12 cellular contexts compared by ENCODE assay signal in the genomic region with DNA sequence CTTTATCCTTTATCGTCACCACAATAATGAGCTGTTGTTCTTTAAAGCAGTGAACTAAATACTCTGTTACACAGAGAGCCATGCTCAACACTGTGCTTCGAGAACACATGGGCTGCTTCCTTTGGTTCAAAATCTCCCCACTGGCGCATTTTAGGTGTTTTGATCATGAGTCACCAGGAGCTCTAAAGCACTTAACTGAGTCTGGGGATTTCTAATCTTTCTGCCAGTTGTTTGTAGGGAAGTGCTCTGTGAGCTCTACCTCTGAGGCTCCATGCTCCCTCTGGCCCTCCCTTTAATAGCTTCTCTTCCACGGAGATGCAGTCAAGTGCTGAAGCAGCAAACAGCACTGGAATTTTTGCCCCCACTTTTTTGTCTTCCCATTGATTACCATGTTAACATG. TPM values are rescaled to one million over a fixed set of nuclear protein-coding genes. Genes with fewer than 3 reads are reported as not detected.
DNase-seq lines count a peak whose midpoint lies in the region; FAIRE-seq lines count a peak whose summit lies in the region.
"Had no signal": no experiment of that assay in that cellular context is flagged by ENCODE, and none has a peak within 500 bp of the region (broad histone marks: within the 10 kb centered on the region; RNA-seq: fewer than 3 reads in every experiment).

No MANE protein-coding gene starts in this region.

- H3K4me3 Mint-ChIP-seq in activated naive CD4-positive, alpha-beta T cell treated with anti-CD3 and anti-CD28 coated beads, Interleukin-2, amount 10 ng/mL, durations not matched to agents 7 days and 5 days: no peak overlapping the region
- peak overlapping the region; percentile 15 for H3K4me3 Mint-ChIP-seq in activated T-helper 1 cell treated with anti-CD3 and anti-CD28 coated beads, Interleukin-12 subunit alpha, Interleukin-12 subunit beta, Interleukin-2, Interleukin-4 antibody, amounts not matched to agents 30 ng/mL and 10 ng/mL and 1 ng/mL, durations not matched to agents 14 hours and 24 hours and 36 hours
- H3K4me3 Mint-ChIP-seq: mesothelial cell of epicardium had no signal

- H3K9me3 Mint-ChIP-seq in activated naive CD4-positive, alpha-beta T cell treated with anti-CD3 and anti-CD28 coated beads, Interleukin-2, amount 10 ng/mL, durations not matched to agents 7 days and 5 days: no peaks in the 10 kb centered on the region
- no peaks in the 10 kb centered on the region for H3K9me3 Mint-ChIP-seq in activated T-helper 1 cell treated with anti-CD3 and anti-CD28 coated beads, Interleukin-12 subunit alpha, Interleukin-12 subunit beta, Interleukin-2, Interleukin-4 antibody, amounts not matched to agents 30 ng/mL and 10 ng/mL and 1 ng/mL, durations not matched to agents 14 hours and 24 hours and 36 hours
- H3K9me3 Mint-ChIP-seq: mesothelial cell of epicardium had no signal

- no peak for DNase-seq in activated naive CD4-positive, alpha-beta T cell treated with anti-CD3 and anti-CD28 coated beads, Interleukin-2, amount 10 ng/mL, durations not matched to agents 7 days and 5 days
- no peak for DNase-seq in activated naive CD4-positive, alpha-beta T cell treated with Interleukin-2 at 50 U/mL for 16 hours
- no peak for DNase-seq in activated T-helper 1 cell treated with anti-CD3 and anti-CD28 coated beads, Interleukin-12 subunit alpha, Interleukin-12 subunit beta, Interleukin-2, Interleukin-4 antibody, amounts not matched to agents 30 ng/mL and 10 ng/mL and 1 ng/mL, durations not matched to agents 14 hours and 24 hours and 36 hours (ENCODE audit: low spot score)
- DNase-seq in glomerular visceral epithelial cell (ENCODE audit: extremely low spot score) (peak; percentile 73), urothelium cell line (ENCODE audit: low spot score) (peak; percentile 57), SHP77 (lab: John Stamatoyannopoulos, UW) (no peak), RPMI8226 (no peak), ecto neural progenitor cell (ENCODE audit: low spot score) (no peak)
- DNase-seq: NCI-H2171 treated with DMSO at 0.1 percent for 48 hours had no signal

- CTCF ChIA-PET in activated naive CD4-positive, alpha-beta T cell treated with anti-CD3 and anti-CD28 coated beads, Interleukin-2, amount 10 ng/mL, durations not matched to agents 7 days and 5 days (lab: Charles Lee): interaction anchor here (0.6 to 1.5 kb wide), 7 partner anchors 11 to 249 kb away, joined by 3 to 15 read pairs (median 3); a partner anchor contains a TSS

- H3K4me1 Mint-ChIP-seq in activated naive CD4-positive, alpha-beta T cell treated with anti-CD3 and anti-CD28 coated beads, Interleukin-2, amount 10 ng/mL, durations not matched to agents 7 days and 5 days: peaks cover 72% of the 10 kb centered on the region
- H3K4me1 Mint-ChIP-seq in activated T-helper 1 cell treated with anti-CD3 and anti-CD28 coated beads, Interleukin-12 subunit alpha, Interleukin-12 subunit beta, Interleukin-2, Interleukin-4 antibody, amounts not matched to agents 30 ng/mL and 10 ng/mL and 1 ng/mL, durations not matched to agents 14 hours and 24 hours and 36 hours (ENCODE audit: low read depth): peaks cover 69% of the 10 kb centered on the region
- H3K4me1 Mint-ChIP-seq: mesothelial cell of epicardium had no signal

- no peak for FAIRE-seq in urothelium cell line (lab: Jason Lieb, UNC)
- FAIRE-seq: D721Med, TTC549 had no signal

- intact Hi-C loops in activated T-helper 1 cell treated with anti-CD3 and anti-CD28 coated beads, Interleukin-12 subunit alpha, Interleukin-12 subunit beta, Interleukin-2, Interleukin-4 antibody, amounts not matched to agents 30 ng/mL and 10 ng/mL and 1 ng/mL, durations not matched to agents 14 hours and 24 hours and 36 hours (cut with micrococcal nuclease): loop anchor here (5.0 kb wide), 1 partner anchor 141 kb away; no protein-coding TSS in a partner anchor

- H3K36me3 Mint-ChIP-seq in activated naive CD4-positive, alpha-beta T cell treated with anti-CD3 and anti-CD28 coated beads, Interleukin-2, amount 10 ng/mL, durations not matched to agents 7 days and 5 days: peaks cover 69% of the 10 kb centered on the region
- peaks cover 54% of the 10 kb centered on the region for H3K36me3 Mint-ChIP-seq in activated T-helper 1 cell treated with anti-CD3 and anti-CD28 coated beads, Interleukin-12 subunit alpha, Interleukin-12 subunit beta, Interleukin-2, Interleukin-4 antibody, amounts not matched to agents 30 ng/mL and 10 ng/mL and 1 ng/mL, durations not matched to agents 14 hours and 24 hours and 36 hours (ENCODE audit: low read depth)
- H3K36me3 Mint-ChIP-seq: mesothelial cell of epicardium had no signal

- H3K27ac Mint-ChIP-seq in activated naive CD4-positive, alpha-beta T cell treated with anti-CD3 and anti-CD28 coated beads, Interleukin-2, amount 10 ng/mL, durations not matched to agents 7 days and 5 days: peak overlapping the region; percentile 1
- H3K27ac Mint-ChIP-seq in activated T-helper 1 cell treated with anti-CD3 and anti-CD28 coated beads, Interleukin-12 subunit alpha, Interleukin-12 subunit beta, Interleukin-2, Interleukin-4 antibody, amounts not matched to agents 30 ng/mL and 10 ng/mL and 1 ng/mL, durations not matched to agents 14 hours and 24 hours and 36 hours: peak overlapping the region; percentile 83
- H3K27ac Mint-ChIP-seq: mesothelial cell of epicardium had no signal

- no peaks in the 10 kb centered on the region for H3K27me3 Mint-ChIP-seq in activated naive CD4-positive, alpha-beta T cell treated with anti-CD3 and anti-CD28 coated beads, Interleukin-2, amount 10 ng/mL, durations not matched to agents 7 days and 5 days
- H3K27me3 Mint-ChIP-seq in activated T-helper 1 cell treated with anti-CD3 and anti-CD28 coated beads, Interleukin-12 subunit alpha, Interleukin-12 subunit beta, Interleukin-2, Interleukin-4 antibody, amounts not matched to agents 30 ng/mL and 10 ng/mL and 1 ng/mL, durations not matched to agents 14 hours and 24 hours and 36 hours (ENCODE audit: insufficient read depth): no peaks in the 10 kb centered on the region

RNA-seq across cellular contexts. Expression of a gene that starts 17.0 kb away (rescaled TPM):
- total RNA-seq in activated T-helper 1 cell treated with anti-CD3 and anti-CD28 coated beads, Interleukin-12 subunit alpha, Interleukin-12 subunit beta, Interleukin-2, Interleukin-4 antibody, amounts not matched to agents 30 ng/mL and 10 ng/mL and 1 ng/mL, durations not matched to agents 14 hours and 24 hours and 36 hours: 52.9 and 54.4 TPM in 2 replicates

RNA-seq across cellular contexts. Expression of a gene that starts 42.5 kb away (rescaled TPM):
- 37.7 and 40.7 TPM in 2 replicates for total RNA-seq in activated T-helper 1 cell treated with anti-CD3 and anti-CD28 coated beads, Interleukin-12 subunit alpha, Interleukin-12 subunit beta, Interleukin-2, Interleukin-4 antibody, amounts not matched to agents 30 ng/mL and 10 ng/mL and 1 ng/mL, durations not matched to agents 14 hours and 24 hours and 36 hours

Comparison
In these comparisons a context has a peak if more than half of its experiments do, and no peak if none do; other contexts are left out.
1. DNase-seq: peak in glomerular visceral epithelial cell (single experiment) and urothelium cell line (single experiment); none in activated naive CD4-positive, alpha-beta T cell treated with anti-CD3 and anti-CD28 coated beads, Interleukin-2, amount 10 ng/mL, durations not matched to agents 7 days and 5 days (single experiment), activated naive CD4-positive, alpha-beta T cell treated with Interleukin-2 at 50 U/mL for 16 hours (single experiment), activated T-helper 1 cell treated with anti-CD3 and anti-CD28 coated beads, Interleukin-12 subunit alpha, Interleukin-12 subunit beta, Interleukin-2, Interleukin-4 antibody, amounts not matched to agents 30 ng/mL and 10 ng/mL and 1 ng/mL, durations not matched to agents 14 hours and 24 hours and 36 hours (single experiment), SHP77 (0 of 2), RPMI8226 (single experiment) and ecto neural progenitor cell (single experiment).